9 cellular contexts compared by ENCODE assay signal in genomic region chr3:9224490-9224889, GRCh38. TPM values are rescaled to one million over a fixed set of nuclear protein-coding genes. Genes with fewer than 3 reads are reported as not detected.
DNase-seq lines count a peak whose midpoint lies in the region; ATAC-seq and TF ChIP-seq lines count a peak whose summit lies in the region.
"Had no signal": no experiment of that assay in that cellular context is flagged by ENCODE, and none has a peak within 500 bp of the region (broad histone marks: within the 10 kb centered on the region; RNA-seq: fewer than 3 reads in every experiment).

No MANE protein-coding gene starts in this region.

- DNase-seq in GM06990 (ENCODE audit: extremely low read depth, insufficient read length) (peak; percentile 28), ecto neural progenitor cell (ENCODE audit: low spot score) (no peak), SHP77 treated with DMSO at 0.1 percent for 48 hours (lab: John Stamatoyannopoulos, UW) (no peak), NCI-H345 treated with DMSO at 0.1 percent for 48 hours (lab: John Stamatoyannopoulos, UW; ENCODE audit: unreplicated experiment) (no peak)
- peak; percentile 50 to 53 for DNase-seq in activated T-cell treated with anti-CD3 and anti-CD28 coated beads, Interleukin-2, amount 50 U/mL, for 72 hours
- no peak for DNase-seq in CD4-positive, alpha-beta T cell

- H3K27ac Mint-ChIP-seq in activated T-cell treated with anti-CD3 and anti-CD28 coated beads, Interleukin-2, amount 50 U/mL, for 72 hours: peak overlapping the region; percentile 16
- no peak overlapping the region for H3K27ac Mint-ChIP-seq in CD4-positive, alpha-beta T cell

- H3K4me1 Mint-ChIP-seq in activated T-cell treated with anti-CD3 and anti-CD28 coated beads, Interleukin-2, amount 50 U/mL, for 72 hours (ENCODE audit: low read depth): peaks cover 31% of the 10 kb centered on the region
- no peaks in the 10 kb centered on the region for H3K4me1 Mint-ChIP-seq in CD4-positive, alpha-beta T cell (ENCODE audit: low read depth)

- peak; percentile 40 for TF ChIP-seq CTCF in GM06990 (IDR thresholded peaks at IDR 0.05; ENCODE audit: insufficient read depth, low read length, poor library complexity, severe bottlenecking)
- TF ChIP-seq CTCF in CD4-positive, alpha-beta T cell (IDR thresholded peaks at IDR 0.05): no peak

- H3K27ac ChIP-seq in CD4-positive, alpha-beta T cell (ENCODE audit: low read depth, low read length): no peak overlapping the region
- H3K27ac ChIP-seq: epithelial cell of prostate had no signal

- peaks cover 4% of the 10 kb centered on the region for H3K27me3 Mint-ChIP-seq in activated T-cell treated with anti-CD3 and anti-CD28 coated beads, Interleukin-2, amount 50 U/mL, for 72 hours (ENCODE audit: low read depth)
- no peaks in the 10 kb centered on the region for H3K27me3 Mint-ChIP-seq in CD4-positive, alpha-beta T cell

- intact Hi-C loops in CD4-positive, alpha-beta T cell (cut with DNase I, micrococcal nuclease): no loop called here

- CTCF ChIA-PET in CD4-positive, alpha-beta T cell (lab: Charles Lee): no interaction called here

- H3K4me3 Mint-ChIP-seq in activated T-cell treated with anti-CD3 and anti-CD28 coated beads, Interleukin-2, amount 50 U/mL, for 72 hours: no peak overlapping the region
- H3K4me3 Mint-ChIP-seq in CD4-positive, alpha-beta T cell: no peak overlapping the region

- peak; percentile 99 for ATAC-seq in GM19043 (IDR thresholded peaks at IDR 0.05; ENCODE audit: low read depth, unreplicated experiment)
- ATAC-seq in HG02981 (IDR thresholded peaks at IDR 0.05; ENCODE audit: unreplicated experiment): peak; percentile 96
- ATAC-seq in activated T-cell treated with anti-CD3 and anti-CD28 coated beads, Interleukin-2, amount 50 U/mL, for 72 hours (replicated peaks in 1 of 2): peak; percentile 93 to 94
- no peak for ATAC-seq in CD4-positive, alpha-beta T cell (ENCODE audit: poor library complexity)

- no peaks in the 10 kb centered on the region for H3K9me3 ChIP-seq in CD4-positive, alpha-beta T cell (ENCODE audit: control insufficient read depth, low read length)

- H3K36me3 ChIP-seq in GM06990 (ENCODE audit: control insufficient read depth, insufficient read depth, low read length): no peaks in the 10 kb centered on the region

- POLR2A ChIA-PET in CD4-positive, alpha-beta T cell (lab: Charles Lee): no interaction called here

- H3K9me3 Mint-ChIP-seq in activated T-cell treated with anti-CD3 and anti-CD28 coated beads, Interleukin-2, amount 50 U/mL, for 72 hours: no peaks in the 10 kb centered on the region
- H3K9me3 Mint-ChIP-seq in CD4-positive, alpha-beta T cell: no peaks in the 10 kb centered on the region

- no peaks in the 10 kb centered on the region for H3K27me3 ChIP-seq in GM06990 (replicated peaks; ENCODE audit: control insufficient read depth, insufficient read depth, low read length)
- H3K27me3 ChIP-seq in CD4-positive, alpha-beta T cell (ENCODE audit: control insufficient read depth, insufficient read depth, low read length): no peaks in the 10 kb centered on the region

- no peaks in the 10 kb centered on the region for H3K36me3 Mint-ChIP-seq in activated T-cell treated with anti-CD3 and anti-CD28 coated beads, Interleukin-2, amount 50 U/mL, for 72 hours (ENCODE audit: insufficient read depth in 2 of 2)
- no peaks in the 10 kb centered on the region for H3K36me3 Mint-ChIP-seq in CD4-positive, alpha-beta T cell (ENCODE audit: low read depth)

- H3K4me3 ChIP-seq in GM06990 (replicated peaks; ENCODE audit: low read depth, low read length): peak overlapping the region; percentile 33; the same call in 1 of the 2 replicates

RNA-seq across cellular contexts. Expression of gene SRGAP3, which starts 25.0 kb away (rescaled TPM):
- 1 to 10 TPM; 2.8 to 3.0 TPM for total RNA-seq in activated T-cell treated with anti-CD3 and anti-CD28 coated beads, Interleukin-2, amount 50 U/mL, for 72 hours
- total RNA-seq in CD4-positive, alpha-beta T cell: 1 to 10 TPM; 2.8 to 3.2 TPM

Comparison
In these comparisons a context has a peak if more than half of its experiments do, and no peak if none do; other contexts are left out.
1. DNase-seq: peak in GM06990 (single experiment) and activated T-cell treated with anti-CD3 and anti-CD28 coated beads, Interleukin-2, amount 50 U/mL, for 72 hours (2 of 2); none in ecto neural progenitor cell (single experiment), CD4-positive, alpha-beta T cell (0 of 10), SHP77 treated with DMSO at 0.1 percent for 48 hours (single experiment) and NCI-H345 treated with DMSO at 0.1 percent for 48 hours (single experiment).